ENCODE assay signal across 9 cellular contexts in genomic region chr16:80938035-80938927, GRCh38.
DNase-seq lines count a peak whose midpoint lies in the region; ATAC-seq, FAIRE-seq and TF ChIP-seq lines count a peak whose summit lies in the region.
"Had no signal": no experiment of that assay in that cellular context is flagged by ENCODE, and none has a peak within 500 bp of the region (broad histone marks: within the 10 kb centered on the region; RNA-seq: fewer than 3 reads in every experiment).

No MANE protein-coding gene starts in this region.

- no peak overlapping the region for H3K9ac ChIP-seq in mesendoderm (ENCODE audit: low read length)

- H3K56ac ChIP-seq in mesendoderm (ENCODE audit: low read length), result no peak overlapping the region

- no peak for TF ChIP-seq RAD21 in A549 (conservative IDR thresholded peaks at IDR 0.05 in 1 of 2, IDR thresholded peaks at IDR 0.05 in 1 of 2)

- H3K4me3 ChIP-seq in A549, result no peak overlapping the region
- H3K4me3 ChIP-seq in mesendoderm (ENCODE audit: low read length), result no peak overlapping the region

- ATAC-seq in A549 (peak; percentile 19 to 66; a peak in 3 of 6 replicates), HG02571 (IDR thresholded peaks at IDR 0.05; ENCODE audit: unreplicated experiment) (no peak), left lobe of liver (no peak)

- no peak overlapping the region for H3K23ac ChIP-seq in mesendoderm (ENCODE audit: low read length)

- no peak overlapping the region for H2BK120ac ChIP-seq in mesendoderm (ENCODE audit: low read depth, low read length)

- no peak overlapping the region for H3K18ac ChIP-seq in mesendoderm (ENCODE audit: low read length)

- no peaks in the 10 kb centered on the region for H3K36me3 ChIP-seq in mesendoderm (ENCODE audit: control insufficient read depth, insufficient read depth, low read length)

- H3K4ac ChIP-seq in mesendoderm (ENCODE audit: low read depth, low read length), result no peak overlapping the region

- 68% methylated on average over 16 of the region's 16 CpGs for WGBS in A549 (ENCODE audit: missing lambda C conversion rate)
- WGBS in mesendoderm (ENCODE audit: extremely low coverage, insufficient coverage, low lambda C conversion rate), result no CpG with 5 or more reads among the region's 16 CpGs

- POLR2A ChIA-PET in A549 (lab: Yijun Ruan, JAX), result interaction anchor here (0.5 kb wide), 1 partner anchor 60 kb away, joined by 4 read pairs; no protein-coding TSS in a partner anchor

- H2BK5ac ChIP-seq in mesendoderm (ENCODE audit: low read length), result no peak overlapping the region

- H2AK5ac ChIP-seq in mesendoderm (ENCODE audit: low read length), result no peak overlapping the region

- peak in 1 of 2 experiments; percentile 50 for DNase-seq in A549 (ENCODE audit: low read depth in 1 of 2, low spot score in 1 of 2)
- DNase-seq in HT1080 (ENCODE audit: low read depth), result peak; percentile 78
- DNase-seq in ecto neural progenitor cell (ENCODE audit: low spot score), result peak; percentile 54
- peak; percentile 66 for DNase-seq in mesendoderm
- no peak for DNase-seq in DMS79 (lab: John Stamatoyannopoulos, UW)
- DNase-seq in NCI-H2107 (lab: John Stamatoyannopoulos, UW), result no peak
- DNase-seq in left lobe of liver (ENCODE audit: low spot score), result no peak
- DNase-seq: CD4-positive, alpha-beta memory T cell had no signal

- FAIRE-seq in A549 (lab: Jason Lieb, UNC), result no peak

- H3K27ac ChIP-seq in A549 (no peak overlapping the region), mesendoderm (ENCODE audit: low read depth, low read length) (no peak overlapping the region)

- no peaks in the 10 kb centered on the region for H3K79me1 ChIP-seq in mesendoderm (ENCODE audit: low read length)

- H4K5ac ChIP-seq in mesendoderm (ENCODE audit: low read length), result no peak overlapping the region

- H3K9me3 ChIP-seq in A549, result no peaks in the 10 kb centered on the region

- no peaks in the 10 kb centered on the region for H3K79me2 ChIP-seq in mesendoderm (ENCODE audit: control insufficient read depth, insufficient read depth, low read length)

- no peaks in the 10 kb centered on the region for H3K4me1 ChIP-seq in A549
- H3K4me1 ChIP-seq in mesendoderm (ENCODE audit: control insufficient read depth, low read depth, low read length), result no peaks in the 10 kb centered on the region

- no peak overlapping the region for H4K8ac ChIP-seq in mesendoderm (ENCODE audit: low read depth, low read length)

- TF ChIP-seq EP300 in A549 (IDR thresholded peaks at IDR 0.05), result no peak

- no peak overlapping the region for H2BK15ac ChIP-seq in mesendoderm (replicated peaks; ENCODE audit: low read depth)

- no peak for TF ChIP-seq CTCF in A549 (IDR thresholded peaks at IDR 0.05)

- no peak for TF ChIP-seq POLR2A in A549 (IDR thresholded peaks at IDR 0.05; ENCODE audit: low read length)

- H3K4me2 ChIP-seq in A549, result no peak overlapping the region
- H3K4me2 ChIP-seq in mesendoderm (ENCODE audit: low read length), result no peak overlapping the region

- peaks cover 1% of the 10 kb centered on the region for H3K27me3 ChIP-seq in mesendoderm (ENCODE audit: insufficient read depth, low read length, poor library complexity)

- CTCF ChIA-PET in A549 (lab: Yijun Ruan, JAX), result no interaction called here

TF ChIP-seq in A549, 52 proteins besides CTCF, POLR2A, EP300 and RAD21:
- TF ChIP-seq, protein P1, sequence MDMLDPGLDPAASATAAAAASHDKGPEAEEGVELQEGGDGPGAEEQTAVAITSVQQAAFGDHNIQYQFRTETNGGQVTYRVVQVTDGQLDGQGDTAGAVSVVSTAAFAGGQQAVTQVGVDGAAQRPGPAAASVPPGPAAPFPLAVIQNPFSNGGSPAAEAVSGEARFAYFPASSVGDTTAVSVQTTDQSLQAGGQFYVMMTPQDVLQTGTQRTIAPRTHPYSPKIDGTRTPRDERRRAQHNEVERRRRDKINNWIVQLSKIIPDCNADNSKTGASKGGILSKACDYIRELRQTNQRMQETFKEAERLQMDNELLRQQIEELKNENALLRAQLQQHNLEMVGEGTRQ (IDR thresholded peaks at IDR 0.05), result peak; percentile 69
- no peak for TF ChIP-seq RARB (CRISPR knock-in tag; IDR thresholded peaks at IDR 0.05)

Comparison
In these comparisons a context has a peak if more than half of its experiments do, and no peak if none do; other contexts are left out.
1. ATAC-seq: peak in A549 (2 of 2); none in HG02571 (single experiment) and left lobe of liver (single experiment).
2. DNase-seq: peak in HT1080 (single experiment), ecto neural progenitor cell (single experiment) and mesendoderm (single experiment); none in DMS79 (single experiment), NCI-H2107 (single experiment) and left lobe of liver (single experiment).